Comparison of ENCODE assay signal across 11 cellular contexts in the genomic region with DNA sequence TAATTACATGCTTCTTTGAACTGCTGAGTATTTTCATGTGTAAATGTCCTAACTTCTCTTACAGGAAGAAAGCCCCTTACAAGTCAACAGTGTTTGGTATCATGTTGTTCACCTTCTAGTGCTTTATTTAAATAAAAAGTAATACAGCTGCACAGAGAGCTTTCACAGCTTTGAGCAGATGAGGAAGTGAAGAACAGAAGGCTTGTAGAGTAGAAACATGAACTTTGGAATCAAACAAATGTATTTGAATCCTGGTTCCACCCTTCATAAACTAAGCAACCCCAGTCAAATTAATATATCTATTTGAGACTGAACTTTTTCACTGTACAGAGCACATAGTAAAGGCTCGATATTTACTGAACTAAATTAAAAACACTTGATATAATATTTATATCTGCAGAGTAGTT.
DNase-seq lines count a peak whose midpoint lies in the region; ATAC-seq and TF ChIP-seq lines count a peak whose summit lies in the region.
"Had no signal": no experiment of that assay in that cellular context is flagged by ENCODE, and none has a peak within 500 bp of the region (broad histone marks: within the 10 kb centered on the region; RNA-seq: fewer than 3 reads in every experiment).

No MANE protein-coding gene starts in this region.

- no peaks in the 10 kb centered on the region for H3K36me3 ChIP-seq in Panc1 (ENCODE audit: control insufficient read depth, insufficient read depth, low read length)
- no peaks in the 10 kb centered on the region for H3K36me3 ChIP-seq in tibial artery
- no peaks in the 10 kb centered on the region for H3K36me3 ChIP-seq in mesendoderm (ENCODE audit: control insufficient read depth, insufficient read depth, low read length)

- H3K4me1 ChIP-seq in Panc1 (ENCODE audit: control insufficient read depth, insufficient read depth, low read length) (peaks cover 61% of the 10 kb centered on the region), tibial artery (peaks cover 0 to 95% (median 28%) of the 10 kb centered on the region in 4 donors), mesendoderm (ENCODE audit: control insufficient read depth, low read depth, low read length) (peaks cover 5% of the 10 kb centered on the region)

- H3K9ac ChIP-seq in mesendoderm (ENCODE audit: low read length): no peak overlapping the region

- no peak overlapping the region for H3K4ac ChIP-seq in mesendoderm (ENCODE audit: low read depth, low read length)

- H2BK5ac ChIP-seq in mesendoderm (ENCODE audit: low read length): no peak overlapping the region

- H3K36me3 Mint-ChIP-seq in CD4-positive, alpha-beta T cell (ENCODE audit: low read depth): peaks cover 9% of the 10 kb centered on the region

- no peak overlapping the region for H2BK120ac ChIP-seq in mesendoderm (ENCODE audit: low read depth, low read length)

- CTCF ChIA-PET in CD4-positive, alpha-beta T cell (lab: Charles Lee): no interaction called here
- CTCF ChIA-PET in Panc1 (lab: Charles Lee): no interaction called here

- no peaks in the 10 kb centered on the region for H3K9me3 ChIP-seq in CD4-positive, alpha-beta T cell (ENCODE audit: control insufficient read depth, low read length)
- H3K9me3 ChIP-seq in Panc1 (ENCODE audit: control insufficient read depth, insufficient read depth, low read depth, low read length): no peaks in the 10 kb centered on the region
- H3K9me3 ChIP-seq in tibial artery: no peaks in the 10 kb centered on the region

- no peak overlapping the region for H2BK15ac ChIP-seq in mesendoderm (replicated peaks; ENCODE audit: low read depth)

- no peak overlapping the region for H3K56ac ChIP-seq in mesendoderm (ENCODE audit: low read length)

- WGBS in mesendoderm (ENCODE audit: extremely low coverage, insufficient coverage, low lambda C conversion rate): no CpG with 5 or more reads among the region's 1 CpG

- H3K4me2 ChIP-seq in mesendoderm (ENCODE audit: low read length): no peak overlapping the region

- H3K9me3 Mint-ChIP-seq in CD4-positive, alpha-beta T cell: no peaks in the 10 kb centered on the region

- peaks cover 73% of the 10 kb centered on the region for H3K4me1 Mint-ChIP-seq in CD4-positive, alpha-beta T cell (ENCODE audit: low read depth)

- H4K5ac ChIP-seq in mesendoderm (ENCODE audit: low read length): no peak overlapping the region

- no peak for ATAC-seq in CD4-positive, alpha-beta T cell (ENCODE audit: poor library complexity)
- ATAC-seq in GM19372 (IDR thresholded peaks at IDR 0.05; ENCODE audit: low read depth, unreplicated experiment) (peak; percentile 51), HG03039 (IDR thresholded peaks at IDR 0.05; ENCODE audit: unreplicated experiment) (peak; percentile 53), Panc1 (no peak)

- H3K23ac ChIP-seq in mesendoderm (ENCODE audit: low read length): no peak overlapping the region

- POLR2A ChIA-PET in CD4-positive, alpha-beta T cell (lab: Charles Lee): no interaction called here
- POLR2A ChIA-PET in Panc1 (lab: Charles Lee): no interaction called here

- no peak overlapping the region for H4K8ac ChIP-seq in mesendoderm (ENCODE audit: low read depth, low read length)

- H3K27me3 Mint-ChIP-seq in CD4-positive, alpha-beta T cell: no peaks in the 10 kb centered on the region

- TF ChIP-seq CTCF in CD4-positive, alpha-beta T cell (IDR thresholded peaks at IDR 0.05): no peak
- TF ChIP-seq CTCF in Panc1 (IDR thresholded peaks at IDR 0.05) (no peak), tibial artery (IDR thresholded peaks at IDR 0.05) (no peak)

- H3K79me2 ChIP-seq in mesendoderm (ENCODE audit: control insufficient read depth, insufficient read depth, low read length): no peaks in the 10 kb centered on the region

- H3K27ac ChIP-seq in CD4-positive, alpha-beta T cell (ENCODE audit: low read depth, low read length): no peak overlapping the region
- peak overlapping the region; percentile 59; the same call in 1 of the 2 replicates for H3K27ac ChIP-seq in Panc1 (ENCODE audit: low read length)
- peak overlapping the region in 1 of 2 donors; percentile 4 for H3K27ac ChIP-seq in tibial artery
- no peak overlapping the region for H3K27ac ChIP-seq in mesendoderm (ENCODE audit: low read depth, low read length)

- in situ Hi-C loops in Panc1 (cut with HindIII; ENCODE audit: low pct_unique_long_range_greater_than_20kb, low sequenced_read_pairs): no loop called here

- H3K18ac ChIP-seq in mesendoderm (ENCODE audit: low read length): no peak overlapping the region

- H3K27ac Mint-ChIP-seq in CD4-positive, alpha-beta T cell: peak overlapping the region; percentile 33

- no peaks in the 10 kb centered on the region for H3K79me1 ChIP-seq in mesendoderm (ENCODE audit: low read length)

- DNase-seq in CD4-positive, alpha-beta T cell: no peak
- DNase-seq in Panc1 (ENCODE audit: low read depth, low spot score) (no peak), SW 1271 (lab: John Stamatoyannopoulos, UW) (no peak), tibial artery (no peak), mesendoderm (no peak)
- DNase-seq in stimulated activated naive CD4-positive, alpha-beta T cell treated with Interleukin-2 at 50 U/mL for 16 hours (lab: John Stamatoyannopoulos, UW): no peak
- DNase-seq: AML-193; NCI-H524 treated with DMSO at 0.1 percent for 48 hours; stimulated activated CD4-positive, alpha-beta T cell treated with anti-CD3 and anti-CD28 coated beads, Interleukin-1b, Interleukin-23, amount 100 ng/mL, for 48 hours had no signal

- BruUV-seq in Panc1 (replicated peaks; lab: Mats Ljungman, UMichigan): no TSS peak

- H3K4me3 ChIP-seq in Panc1 (ENCODE audit: low read depth in 2 of 2, low read length in 2 of 2) (no peak overlapping the region), tibial artery (no peak overlapping the region), mesendoderm (ENCODE audit: low read length) (no peak overlapping the region)

- no peaks in the 10 kb centered on the region for H3K27me3 ChIP-seq in CD4-positive, alpha-beta T cell (ENCODE audit: control insufficient read depth, insufficient read depth, low read length)
- H3K27me3 ChIP-seq in Panc1 (ENCODE audit: control insufficient read depth, insufficient read depth, low read length): no peaks in the 10 kb centered on the region
- H3K27me3 ChIP-seq in tibial artery: no peaks in the 10 kb centered on the region
- H3K27me3 ChIP-seq in mesendoderm (ENCODE audit: insufficient read depth, low read length, poor library complexity): no peaks in the 10 kb centered on the region

- no peak overlapping the region for H2AK5ac ChIP-seq in mesendoderm (ENCODE audit: low read length)

- H3K4me3 Mint-ChIP-seq in CD4-positive, alpha-beta T cell: no peak overlapping the region

- intact Hi-C loops in CD4-positive, alpha-beta T cell (cut with DNase I, micrococcal nuclease): no loop called here
- intact Hi-C loops in Panc1 (cut with micrococcal nuclease; ENCODE audit: unreplicated experiment) (no loop called here), tibial artery (cut with DNase I; ENCODE audit: low total_unique reads) (no loop called here)

Comparison
In these comparisons a context has a peak if more than half of its experiments do, and no peak if none do; other contexts are left out.
1. ATAC-seq: peak in GM19372 (single experiment) and HG03039 (single experiment); none in CD4-positive, alpha-beta T cell (single experiment) and Panc1 (single experiment).